Comparison of ENCODE assay signal across 8 cellular contexts in the genomic region with DNA sequence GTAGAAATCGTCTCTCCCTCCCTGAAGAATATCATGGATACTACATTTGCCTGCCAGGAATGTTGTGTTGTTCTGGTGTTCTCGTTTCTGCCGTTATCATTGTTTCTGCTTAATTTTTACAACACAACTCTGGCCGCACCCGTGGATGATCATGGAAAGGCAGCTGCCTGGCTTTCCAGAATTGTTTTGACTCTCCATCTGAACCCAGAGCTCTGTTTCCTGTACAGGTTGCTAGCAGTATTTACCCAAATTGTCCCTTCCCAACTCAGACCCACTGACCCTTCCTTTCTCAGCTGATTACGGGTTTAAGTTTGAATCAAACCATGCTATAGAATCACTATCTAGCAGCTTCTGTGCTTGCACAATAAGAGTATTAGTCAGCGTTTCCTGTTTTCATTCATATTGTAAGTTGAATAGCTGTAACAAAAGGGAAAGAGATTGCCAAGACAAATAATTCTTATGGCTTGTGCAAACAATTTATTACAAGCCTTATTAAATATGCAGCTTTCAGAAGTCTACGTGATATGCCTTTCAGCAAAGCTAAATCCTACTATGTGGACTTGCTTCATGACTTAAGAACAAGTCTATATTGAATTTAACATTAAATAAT.
DNase-seq lines count a peak whose midpoint lies in the region; ATAC-seq and TF ChIP-seq lines count a peak whose summit lies in the region.

No MANE protein-coding gene starts in this region.

- no peak overlapping the region for H3K4me3 ChIP-seq in fibroblast of pulmonary artery (replicated peaks; ENCODE audit: low read depth, low read length)
- peak overlapping the region in 1 of 8 donors; percentile 2 for H3K4me3 ChIP-seq in spleen

- TF ChIP-seq CTCF in fibroblast of pulmonary artery (IDR thresholded peaks at IDR 0.05; ENCODE audit: low read length, missing control alignments) (no peak), spleen (IDR thresholded peaks at IDR 0.05 in 8 of 11, conservative IDR thresholded peaks at IDR 0.05 in 3 of 11) (no peak)

- TF ChIP-seq POLR2A in spleen (IDR thresholded peaks at IDR 0.05) = no peak

- no peaks in the 10 kb centered on the region for H3K36me3 ChIP-seq in spleen

- peaks cover 0 to 32% (median 19%) of the 10 kb centered on the region in 6 donors for H3K4me1 ChIP-seq in spleen

- H3K27me3 ChIP-seq in spleen (replicated peaks in 1 of 7) = no peaks in the 10 kb centered on the region

- H3K27ac ChIP-seq in spleen = peak overlapping the region in 7 of 8 donors; percentile 25 to 75 (median 48)

- no peaks in the 10 kb centered on the region for H3K9me3 ChIP-seq in spleen

- DNase-seq in AG08396 (ENCODE audit: low spot score) = peak; percentile 26
- peak; percentile 61 for DNase-seq in SHP77 treated with DMSO at 0.1 percent for 48 hours (lab: John Stamatoyannopoulos, UW)
- DNase-seq in fibroblast of pulmonary artery (ENCODE audit: low read depth) = peak; percentile 98
- DNase-seq in spleen = no peak
- DNase-seq in HuH-7 (ENCODE audit: low spot score) = no peak
- DNase-seq in activated gamma-delta T cell (lab: John Stamatoyannopoulos, UW) = no peak

- WGBS in spleen, 5 donors = 29 to 49% (median 34%) methylated on average over 8 of the region's 8 CpGs

- peak; percentile 55 for ATAC-seq in HG03432 (IDR thresholded peaks at IDR 0.05; ENCODE audit: unreplicated experiment)
- no peak for ATAC-seq in GM18517 (IDR thresholded peaks at IDR 0.05; ENCODE audit: unreplicated experiment)

- intact Hi-C loops in spleen (cut with DNase I; ENCODE audit: low total_unique reads) = loop anchor here (10.0 kb wide), 1 partner anchor 110 kb away; no protein-coding TSS in a partner anchor

Comparison
In these comparisons a context has a peak if more than half of its experiments do, and no peak if none do; other contexts are left out.
1. DNase-seq: peak in AG08396 (single experiment), SHP77 treated with DMSO at 0.1 percent for 48 hours (single experiment) and fibroblast of pulmonary artery (single experiment); none in spleen (single experiment), HuH-7 (single experiment) and activated gamma-delta T cell (single experiment).